ENCODE assay signal across 8 cellular contexts in genomic region chr9:15552641-15553527, GRCh38. TPM values are rescaled to one million over a fixed set of nuclear protein-coding genes. Genes with fewer than 3 reads are reported as not detected.
DNase-seq lines count a peak whose midpoint lies in the region; ATAC-seq and TF ChIP-seq lines count a peak whose summit lies in the region.

Gene CCDC171 (plus strand): TSS chr9:15553043. CDS start chr9:15564089, 11,046 bp downstream.

- CTCF ChIA-PET in BJ (lab: Yijun Ruan, JAX), result interaction anchor here (0.6 to 1.6 kb wide), 8 partner anchors 12 to 89 kb away, joined by 3 to 5 read pairs (median 4); partner anchors contain the start of gene PSIP1

- no peaks in the 10 kb centered on the region for H3K36me3 ChIP-seq in BJ (ENCODE audit: control insufficient read depth, insufficient read depth, low read length)

- H3K27ac ChIP-seq in layer of hippocampus (ENCODE audit: low read depth, low read length), result peak within 1 kb of the TSS; percentile 77

- H3K4me3 ChIP-seq in BJ (ENCODE audit: low read depth, low read length) (peak within 1 kb of the TSS; percentile 77), choroid plexus epithelial cell (ENCODE audit: low read depth, low read length) (peak within 1 kb of the TSS; percentile 79)

- peak; percentile 79 for ATAC-seq in HG03439 (IDR thresholded peaks at IDR 0.05; ENCODE audit: unreplicated experiment)

- POLR2A ChIA-PET in BJ (lab: Charles Lee), result interaction anchor here (0.6 to 0.7 kb wide), 2 partner anchors 24 to 1909 kb away, joined by 3 to 5 read pairs; no protein-coding TSS in a partner anchor

- DNase-seq in BJ (ENCODE audit: low read depth) (peak; percentile 77), GM19238 (ENCODE audit: insufficient read length, low spot score) (peak; percentile 91), NCI-H510A (lab: John Stamatoyannopoulos, UW) (peak; percentile 85), choroid plexus epithelial cell (ENCODE audit: low read depth) (peak; percentile 98)
- DNase-seq in activated CD4-positive, alpha-beta T cell treated with anti-CD3 and anti-CD28 coated beads for 24 hours (ENCODE audit: low read depth in 2 of 2), result peak; percentile 78 to 79
- DNase-seq in stimulated activated CD4-positive, alpha-beta T cell treated with anti-CD3 and anti-CD28 coated beads, Interleukin-1b, Interleukin-23, amount 100 ng/mL, for 24 hours (ENCODE audit: low read depth in 4 of 4, low spot score in 1 of 4), result peak; percentile 57 to 81 (median 69)

- H3K27me3 ChIP-seq in BJ (ENCODE audit: control insufficient read depth, insufficient read depth, low read length), result no peaks in the 10 kb centered on the region; the same call in 1 of the 2 replicates
- H3K27me3 ChIP-seq in layer of hippocampus (ENCODE audit: control insufficient read depth, insufficient read depth, low read length), result no peaks in the 10 kb centered on the region

- TF ChIP-seq CTCF in BJ (IDR thresholded peaks at IDR 0.05; ENCODE audit: insufficient read depth, low read depth, low read length), result no peak
- no peak for TF ChIP-seq CTCF in choroid plexus epithelial cell (conservative IDR thresholded peaks at IDR 0.05; ENCODE audit: low read depth, low read length)

RNA-seq across cellular contexts. Expression of gene CCDC171, which starts in this region (rescaled TPM):
- 0.39 and 0.54 TPM in 2 replicates for polyA plus RNA-seq in BJ (2011; rRNA removed)
- 0.93 and 1.1 TPM in 2 replicates for polyA minus RNA-seq in BJ (2011; rRNA and poly(A)+ RNA removed)

Comparison
In these comparisons a context has a peak if more than half of its experiments do, and no peak if none do; other contexts are left out.
1. Peak in every context shown above with its lines: DNase-seq, ATAC-seq, H3K4me3 ChIP-seq and H3K27ac ChIP-seq.